ENCODE assay signal across 23 cellular contexts in genomic region chr17:68646626-68647526, GRCh38. TPM values are rescaled to one million over a fixed set of nuclear protein-coding genes. Genes with fewer than 3 reads are reported as not detected.
DNase-seq lines count a peak whose midpoint lies in the region; ATAC-seq and TF ChIP-seq lines count a peak whose summit lies in the region.
"Had no signal": no experiment of that assay in that cellular context is flagged by ENCODE, and none has a peak within 500 bp of the region (broad histone marks: within the 10 kb centered on the region; RNA-seq: fewer than 3 reads in every experiment).

No MANE protein-coding gene starts in this region.

- ATAC-seq in SK-N-SH treated with all-trans-retinoic acid at 6 μM for 48 hours, result no peak
- ATAC-seq: activated T-cell treated with anti-CD3 and anti-CD28 coated beads, Interleukin-2, amount 50 U/mL, for 72 hours; esophagus mucosa; GM12878 had no signal

- no peak for TF ChIP-seq EP300 in suprapubic skin (IDR thresholded peaks at IDR 0.05)

- H3K4me3 ChIP-seq in suprapubic skin, result no peak overlapping the region
- H3K4me3 ChIP-seq: GM12878, smooth muscle cell had no signal

- H3K4me1 ChIP-seq in suprapubic skin, result no peaks in the 10 kb centered on the region
- H3K4me1 ChIP-seq: BE2C had no signal

- DNase-seq in DMS53 (lab: John Stamatoyannopoulos, UW) (peak; percentile 10), DMS53 treated with DMSO at 0.1 percent for 48 hours (lab: John Stamatoyannopoulos, UW; ENCODE audit: unreplicated experiment) (no peak), NCI-H2196 treated with DMSO at 0.1 percent for 48 hours (lab: John Stamatoyannopoulos, UW; ENCODE audit: unreplicated experiment) (peak; percentile 13), fibroblast of gingiva (ENCODE audit: low read depth) (peak; percentile 8), retina (peak; percentile 35), NCI-H345 (lab: John Stamatoyannopoulos, UW) (no peak), suprapubic skin (ENCODE audit: low spot score in 2 of 2) (no peak)
- DNase-seq: activated naive CD4-positive, alpha-beta T cell treated with anti-CD3 and anti-CD28 coated beads, Interleukin-2, amount 10 ng/mL, durations not matched to agents 7 days and 5 days; activated T-cell treated with anti-CD3 and anti-CD28 coated beads, Interleukin-2, amount 50 U/mL, for 72 hours; aorta; BE2C; cerebellar nuclear complex; effector CD4-positive, alpha-beta T cell; NCI-H2029 treated with DMSO at 0.1 percent for 48 hours; NCI-H526; SHP77; stimulated activated CD4-positive, alpha-beta T cell treated with anti-CD3 and anti-CD28 coated beads, Interleukin-4, amount 100 ng/mL, for 1 hour had no signal

- WGBS in suprapubic skin, result 92% methylated on average over 11 of the region's 11 CpGs

- no peak overlapping the region for H3K27ac ChIP-seq in suprapubic skin

- H3K9me3 ChIP-seq in suprapubic skin, result peaks cover 4% of the 10 kb centered on the region
- H3K9me3 ChIP-seq: BE2C had no signal

- TF ChIP-seq POLR2A in suprapubic skin (IDR thresholded peaks at IDR 0.05), result no peak

- no peaks in the 10 kb centered on the region for H3K27me3 ChIP-seq in suprapubic skin

- no peak for TF ChIP-seq CTCF in suprapubic skin (IDR thresholded peaks at IDR 0.05)

- no peaks in the 10 kb centered on the region for H3K36me3 ChIP-seq in suprapubic skin
- H3K36me3 ChIP-seq: BE2C had no signal

TF ChIP-seq in SK-N-SH treated with all-trans-retinoic acid at 6 μM for 48 hours, 23 proteins besides CTCF, POLR2A, EP300 and RAD21:
- no peak for TF ChIP-seq TSHZ2 (CRISPR knock-in tag; IDR thresholded peaks at IDR 0.05)
- TF ChIP-seq GLIS3 (CRISPR knock-in tag; IDR thresholded peaks at IDR 0.05), result no peak
- TF ChIP-seq PPARA (CRISPR knock-in tag; IDR thresholded peaks at IDR 0.05; ENCODE audit: borderline replicate concordance), result no peak
- no peak for TF ChIP-seq CSRNP3 (CRISPR knock-in tag; IDR thresholded peaks at IDR 0.05)
- TF ChIP-seq ISL1 (CRISPR knock-in tag; IDR thresholded peaks at IDR 0.05), result no peak
- TF ChIP-seq BACH2 (CRISPR knock-in tag; IDR thresholded peaks at IDR 0.05; ENCODE audit: borderline replicate concordance), result no peak
- no peak for TF ChIP-seq PATZ1 (CRISPR knock-in tag; IDR thresholded peaks at IDR 0.05; ENCODE audit: borderline replicate concordance)
- TF ChIP-seq ZC3H10 (CRISPR knock-in tag; IDR thresholded peaks at IDR 0.05), result no peak
- TF ChIP-seq ZNF8 (CRISPR knock-in tag; IDR thresholded peaks at IDR 0.05), result no peak
- TF ChIP-seq CSDC2 (CRISPR knock-in tag; IDR thresholded peaks at IDR 0.05), result no peak
- no peak for TF ChIP-seq RARB (CRISPR knock-in tag; IDR thresholded peaks at IDR 0.05)
- TF ChIP-seq OSR1 (CRISPR knock-in tag; IDR thresholded peaks at IDR 0.05), result no peak
- no peak for TF ChIP-seq ARNTL (CRISPR knock-in tag; IDR thresholded peaks at IDR 0.05; ENCODE audit: borderline replicate concordance, low read depth)
- no peak for TF ChIP-seq TCF4 (CRISPR knock-in tag; IDR thresholded peaks at IDR 0.05; ENCODE audit: borderline replicate concordance)

RNA-seq across cellular contexts. Expression of gene FAM20A, which starts 45.7 kb away (rescaled TPM):
- total RNA-seq in suprapubic skin, result 1 to 10 TPM in 3 of 4 donors, under 1 TPM in 1; 0.78 to 6.4 (median 4.7) TPM
- total RNA-seq: activated T-cell treated with anti-CD3 and anti-CD28 coated beads, Interleukin-2, amount 50 U/mL, for 72 hours; GM12878; MCF 10A; pulmonary artery endothelial cell had no signal

Comparison
In these comparisons a context has a peak if more than half of its experiments do, and no peak if none do; other contexts are left out.
1. DNase-seq: peak in DMS53 (single experiment), NCI-H2196 treated with DMSO at 0.1 percent for 48 hours (single experiment), fibroblast of gingiva (single experiment) and retina (single experiment); none in DMS53 treated with DMSO at 0.1 percent for 48 hours (single experiment), NCI-H345 (single experiment) and suprapubic skin (0 of 2).